In genomic region chr5:75610201-75610600, GRCh38 we compare ENCODE assay signal across 1 cellular context.
TF ChIP-seq lines count a peak whose summit lies in the region.

No MANE protein-coding gene starts in this region.

TF ChIP-seq in H1, 55 proteins besides CTCF, POLR2A, EP300 and RAD21 (continued from another document):
- TF ChIP-seq USF2 (IDR thresholded peaks at IDR 0.05; ENCODE audit: low read length): no peak
